ENCODE assay signal across 25 cellular contexts in the genomic region with DNA sequence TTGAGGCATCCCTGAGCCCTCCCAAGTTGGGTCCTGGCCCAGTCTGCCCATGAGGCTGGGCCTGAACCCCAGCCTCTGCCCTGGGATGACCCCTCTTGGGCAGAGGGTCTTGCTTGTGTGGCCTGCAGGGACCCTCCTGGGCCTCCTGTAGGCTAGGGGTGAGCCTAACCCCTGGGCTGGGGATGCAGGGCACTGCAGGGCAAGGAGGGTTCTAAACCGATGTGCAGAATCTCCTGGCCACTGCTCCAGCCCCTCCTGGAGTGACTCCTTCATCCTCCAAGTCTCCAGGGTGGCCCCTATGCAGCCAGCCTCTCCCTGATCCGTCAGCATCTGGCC.
"Had no signal": no experiment of that assay in that cellular context is flagged by ENCODE, and none has a peak within 500 bp of the region (broad histone marks: within the 10 kb centered on the region; RNA-seq: fewer than 3 reads in every experiment).

No MANE protein-coding gene starts in this region.

- H3K27me3 Mint-ChIP-seq: progenitor cell of endocrine pancreas had no signal

- H3K9me3 Mint-ChIP-seq: mesothelial cell of epicardium; naive B cell; natural killer cell; nephron progenitor cell; stimulated activated naive B cell treated with anti-CD40 and anti-IgM and Interleukin-4, amounts not matched to agents 10 μg/mL and 1 μg/mL and 100 μg/mL, for 72 hours had no signal

- H3K36me3 Mint-ChIP-seq: mesothelial cell of epicardium; naive B cell; natural killer cell; neural progenitor cell; stimulated activated naive B cell treated with anti-CD40 and anti-IgM and Interleukin-4, amounts not matched to agents 10 μg/mL and 1 μg/mL and 100 μg/mL, for 72 hours had no signal

- H3K27me3 ChIP-seq: left lung, neural progenitor cell, ovary, right atrium auricular region, right lobe of liver, stomach, testis, thyroid gland, transverse colon, upper lobe of left lung, vagina had no signal

- H3K36me3 ChIP-seq: left lung, neural progenitor cell, ovary, right atrium auricular region, right lobe of liver, stomach, thyroid gland, transverse colon, upper lobe of left lung, vagina had no signal

- H3K4me3 ChIP-seq: left lung, lung, neural progenitor cell, ovary, right atrium auricular region, right lobe of liver, smooth muscle cell, stomach, testis, thyroid gland, transverse colon, upper lobe of left lung, vagina had no signal

- H3K4me3 Mint-ChIP-seq: mesothelial cell of epicardium; naive B cell; natural killer cell; nephron progenitor cell; neural progenitor cell; stimulated activated naive B cell treated with anti-CD40 and anti-IgM and Interleukin-4, amounts not matched to agents 10 μg/mL and 1 μg/mL and 100 μg/mL, for 72 hours had no signal

- H3K27ac ChIP-seq: left lung, neural progenitor cell, ovary, right atrium auricular region, right lobe of liver, stomach, testis, thyroid gland, transverse colon, upper lobe of left lung, vagina had no signal

- H3K27ac Mint-ChIP-seq: mesothelial cell of epicardium; naive B cell; natural killer cell; nephron progenitor cell; neural progenitor cell; progenitor cell of endocrine pancreas; stimulated activated naive B cell treated with anti-CD40 and anti-IgM and Interleukin-4, amounts not matched to agents 10 μg/mL and 1 μg/mL and 100 μg/mL, for 72 hours had no signal

- H3K4me1 ChIP-seq: left lung, neural progenitor cell, right atrium auricular region, right lobe of liver, stomach, testis, thyroid gland, transverse colon, upper lobe of left lung, vagina had no signal

- DNase-seq: left lung; mesendoderm; naive B cell; natural killer cell; nephron progenitor cell; ovary; stimulated activated CD4-positive, alpha-beta T cell treated with anti-CD3 and anti-CD28 coated beads, Interleukin-12 subunit alpha, Interleukin-12 subunit beta, amount 100 ng/mL, for 4 hours; stimulated activated CD4-positive, alpha-beta T cell treated with anti-CD3 and anti-CD28 coated beads, Interleukin-15, amount 100 ng/mL, for 24 hours; stimulated activated CD4-positive, alpha-beta T cell treated with anti-CD3 and anti-CD28 coated beads, Interleukin-2, amount 100 ng/mL, for 24 hours; stimulated activated CD4-positive, alpha-beta T cell treated with anti-CD3 and anti-CD28 coated beads, Interleukin-4, amount 100 ng/mL, for 1 hour; stimulated activated naive B cell treated with anti-CD40 and anti-IgM and Interleukin-4, amounts not matched to agents 10 μg/mL and 1 μg/mL and 100 μg/mL, for 72 hours; stimulated activated naive CD8-positive, alpha-beta T cell treated with anti-CD3 and anti-CD28 coated beads, Interleukin-15, Interleukin-2, amounts not matched to agents 100 U/mL and 50 U/mL, for 24 hours; stomach; testis; thyroid gland; transverse colon; upper lobe of left lung had no signal

- H3K9me3 ChIP-seq: left lung, ovary, right atrium auricular region, right lobe of liver, stomach, testis, thyroid gland, transverse colon, upper lobe of left lung, vagina had no signal

- H3K4me1 Mint-ChIP-seq: mesothelial cell of epicardium; naive B cell; natural killer cell; nephron progenitor cell; neural progenitor cell; stimulated activated naive B cell treated with anti-CD40 and anti-IgM and Interleukin-4, amounts not matched to agents 10 μg/mL and 1 μg/mL and 100 μg/mL, for 72 hours had no signal
